Comparison of ENCODE assay signal across 24 cellular contexts in genomic region chr7:99089914-99090629, GRCh38. TPM values are rescaled to one million over a fixed set of nuclear protein-coding genes. Genes with fewer than 3 reads are reported as not detected.
DNase-seq lines count a peak whose midpoint lies in the region; ATAC-seq and TF ChIP-seq lines count a peak whose summit lies in the region.
"Had no signal": no experiment of that assay in that cellular context is flagged by ENCODE, and none has a peak within 500 bp of the region (broad histone marks: within the 10 kb centered on the region; RNA-seq: fewer than 3 reads in every experiment).

No MANE protein-coding gene starts in this region.

- no peak for DNase-seq in CD4-positive, alpha-beta T cell
- DNase-seq in OCI-M2 (lab: John Stamatoyannopoulos, UW; ENCODE audit: unreplicated experiment) (peak; percentile 14), endothelial cell (ENCODE audit: low spot score) (no peak), progenitor cell of endocrine pancreas (ENCODE audit: low spot score, unreplicated experiment) (no peak), NCI-H2107 (lab: John Stamatoyannopoulos, UW) (no peak), upper lobe of right lung (no peak), sciatic nerve (ENCODE audit: low spot score) (no peak)
- DNase-seq in activated CD4-positive, alpha-beta T cell treated with anti-CD3 and anti-CD28 coated beads, Interleukin-2, amount 10 ng/mL, durations not matched to agents 24 days and 14 days: no peak
- DNase-seq: activated CD4-positive, alpha-beta T cell treated with anti-CD3 and anti-CD28 coated beads for 4 hours; activated gamma-delta T cell treated with Interleukin-2 at 50 U/mL for 16 hours; activated T-cell treated with anti-CD3 and anti-CD28 coated beads, Interleukin-2, amount 50 U/mL, for 1 hour; BE2C; cerebellar nuclear complex; DMS79 treated with DMSO at 0.1 percent for 48 hours; left ventricle myocardium superior; MM.1S; posterior cingulate gyrus; sigmoid colon; SK-N-SH; stimulated activated CD4-positive, alpha-beta T cell treated with anti-CD3 and anti-CD28 coated beads, Interleukin-4, amount 100 ng/mL, for 4 hours; stimulated activated naive CD4-positive, alpha-beta T cell treated with Interleukin-2 at 50 U/mL for 16 hours; T-helper 17 cell had no signal

- H3K4me3 ChIP-seq in upper lobe of right lung: no peak overlapping the region
- H3K4me3 ChIP-seq: HAP-1, sigmoid colon had no signal

- no peaks in the 10 kb centered on the region for H3K9me3 ChIP-seq in CD4-positive, alpha-beta T cell (ENCODE audit: control insufficient read depth, low read length)
- no peaks in the 10 kb centered on the region for H3K9me3 ChIP-seq in upper lobe of right lung
- H3K9me3 ChIP-seq: BE2C, sigmoid colon, SK-N-SH had no signal

- no peak overlapping the region for H3K27ac ChIP-seq in CD4-positive, alpha-beta T cell (ENCODE audit: low read depth, low read length)
- no peak overlapping the region for H3K27ac ChIP-seq in upper lobe of right lung
- H3K27ac ChIP-seq: sigmoid colon had no signal

- H3K4me1 Mint-ChIP-seq in CD4-positive, alpha-beta T cell (ENCODE audit: low read depth): peaks cover 24% of the 10 kb centered on the region
- H3K4me1 Mint-ChIP-seq in endothelial cell (ENCODE audit: unreplicated experiment) (no peaks in the 10 kb centered on the region), progenitor cell of endocrine pancreas (ENCODE audit: low read depth) (peaks cover 39% of the 10 kb centered on the region)
- H3K4me1 Mint-ChIP-seq in activated CD4-positive, alpha-beta T cell treated with anti-CD3 and anti-CD28 coated beads, Interleukin-2, amount 10 ng/mL, durations not matched to agents 24 days and 14 days: no peaks in the 10 kb centered on the region

- H3K4me3 Mint-ChIP-seq in CD4-positive, alpha-beta T cell: no peak overlapping the region
- H3K4me3 Mint-ChIP-seq in endothelial cell (ENCODE audit: unreplicated experiment): no peak overlapping the region
- H3K4me3 Mint-ChIP-seq in progenitor cell of endocrine pancreas (ENCODE audit: low read depth): no peak overlapping the region
- no peak overlapping the region for H3K4me3 Mint-ChIP-seq in activated CD4-positive, alpha-beta T cell treated with anti-CD3 and anti-CD28 coated beads, Interleukin-2, amount 10 ng/mL, durations not matched to agents 24 days and 14 days
- H3K4me3 Mint-ChIP-seq: neural crest cell, T-helper 17 cell had no signal

- TF ChIP-seq CTCF in CD4-positive, alpha-beta T cell (IDR thresholded peaks at IDR 0.05): no peak
- TF ChIP-seq CTCF in endothelial cell (IDR thresholded peaks at IDR 0.05; ENCODE audit: unreplicated experiment) (no peak), progenitor cell of endocrine pancreas (IDR thresholded peaks at IDR 0.05; ENCODE audit: unreplicated experiment) (no peak), upper lobe of right lung (IDR thresholded peaks at IDR 0.05) (no peak)

- CTCF ChIA-PET in CD4-positive, alpha-beta T cell (lab: Charles Lee): no interaction called here

- POLR2A ChIA-PET in CD4-positive, alpha-beta T cell (lab: Charles Lee): no interaction called here

- no peaks in the 10 kb centered on the region for H3K27me3 ChIP-seq in CD4-positive, alpha-beta T cell (ENCODE audit: control insufficient read depth, insufficient read depth, low read length)
- no peaks in the 10 kb centered on the region for H3K27me3 ChIP-seq in upper lobe of right lung
- H3K27me3 ChIP-seq: BE2C, sigmoid colon had no signal

- H3K36me3 ChIP-seq in upper lobe of right lung: no peaks in the 10 kb centered on the region
- H3K36me3 ChIP-seq: BE2C, HAP-1, sigmoid colon had no signal

- H3K27me3 Mint-ChIP-seq in CD4-positive, alpha-beta T cell: no peaks in the 10 kb centered on the region
- H3K27me3 Mint-ChIP-seq in endothelial cell (ENCODE audit: unreplicated experiment): no peaks in the 10 kb centered on the region
- H3K27me3 Mint-ChIP-seq in progenitor cell of endocrine pancreas: no peaks in the 10 kb centered on the region
- H3K27me3 Mint-ChIP-seq in activated CD4-positive, alpha-beta T cell treated with anti-CD3 and anti-CD28 coated beads, Interleukin-2, amount 10 ng/mL, durations not matched to agents 24 days and 14 days: no peaks in the 10 kb centered on the region
- H3K27me3 Mint-ChIP-seq: T-helper 17 cell had no signal

- no peak for ATAC-seq in CD4-positive, alpha-beta T cell (ENCODE audit: poor library complexity)
- no peak for ATAC-seq in upper lobe of right lung
- ATAC-seq in sciatic nerve: no peak
- ATAC-seq: left ventricle myocardium superior, T-helper 17 cell had no signal

- no peaks in the 10 kb centered on the region for H3K9me3 Mint-ChIP-seq in CD4-positive, alpha-beta T cell
- H3K9me3 Mint-ChIP-seq in endothelial cell (ENCODE audit: unreplicated experiment): no peaks in the 10 kb centered on the region
- H3K9me3 Mint-ChIP-seq in progenitor cell of endocrine pancreas (ENCODE audit: low read depth): peaks cover 5% of the 10 kb centered on the region
- peaks cover 7% of the 10 kb centered on the region for H3K9me3 Mint-ChIP-seq in activated CD4-positive, alpha-beta T cell treated with anti-CD3 and anti-CD28 coated beads, Interleukin-2, amount 10 ng/mL, durations not matched to agents 24 days and 14 days

- H3K36me3 Mint-ChIP-seq in CD4-positive, alpha-beta T cell (ENCODE audit: low read depth): peaks cover 19% of the 10 kb centered on the region
- H3K36me3 Mint-ChIP-seq in endothelial cell (ENCODE audit: low read depth, unreplicated experiment) (peaks cover 6% of the 10 kb centered on the region), progenitor cell of endocrine pancreas (ENCODE audit: insufficient read depth) (peaks cover 17% of the 10 kb centered on the region)
- H3K36me3 Mint-ChIP-seq in activated CD4-positive, alpha-beta T cell treated with anti-CD3 and anti-CD28 coated beads, Interleukin-2, amount 10 ng/mL, durations not matched to agents 24 days and 14 days (ENCODE audit: low read depth): peaks cover 6% of the 10 kb centered on the region

- intact Hi-C loops in CD4-positive, alpha-beta T cell (cut with DNase I, micrococcal nuclease): no loop called here
- intact Hi-C loops in activated CD4-positive, alpha-beta T cell treated with anti-CD3 and anti-CD28 coated beads, Interleukin-2, amount 10 ng/mL, durations not matched to agents 24 days and 14 days (cut with micrococcal nuclease): no loop called here
- intact Hi-C loops in upper lobe of right lung (cut with DNase I): no loop called here
- intact Hi-C loops in sciatic nerve (cut with DNase I): no loop called here

- H3K27ac Mint-ChIP-seq in CD4-positive, alpha-beta T cell: peak overlapping the region; percentile 19
- peak overlapping the region; percentile 67 for H3K27ac Mint-ChIP-seq in endothelial cell (ENCODE audit: unreplicated experiment)
- peak overlapping the region; percentile 75 for H3K27ac Mint-ChIP-seq in progenitor cell of endocrine pancreas
- H3K27ac Mint-ChIP-seq in activated CD4-positive, alpha-beta T cell treated with anti-CD3 and anti-CD28 coated beads, Interleukin-2, amount 10 ng/mL, durations not matched to agents 24 days and 14 days: no peak overlapping the region
- H3K27ac Mint-ChIP-seq: T-helper 17 cell had no signal

- no peaks in the 10 kb centered on the region for H3K4me1 ChIP-seq in upper lobe of right lung
- H3K4me1 ChIP-seq: BE2C had no signal

RNA-seq across cellular contexts. Expression of gene SMURF1, which starts 53.8 kb away (rescaled TPM):
- total RNA-seq in CD4-positive, alpha-beta T cell: 10 to 100 TPM; 30.0 to 32.4 TPM
- total RNA-seq in endothelial cell (ENCODE audit: unreplicated experiment): 32.5 TPM
- total RNA-seq in progenitor cell of endocrine pancreas: 31.9 and 32.1 TPM in 2 replicates
- 12.5 and 13.1 TPM in 2 replicates for total RNA-seq in activated CD4-positive, alpha-beta T cell treated with anti-CD3 and anti-CD28 coated beads, Interleukin-2, amount 10 ng/mL, durations not matched to agents 24 days and 14 days
- total RNA-seq in upper lobe of right lung: 35.0 TPM
- total RNA-seq in sciatic nerve: 37.0 TPM
